ENCODE assay signal across 18 cellular contexts in the genomic region with DNA sequence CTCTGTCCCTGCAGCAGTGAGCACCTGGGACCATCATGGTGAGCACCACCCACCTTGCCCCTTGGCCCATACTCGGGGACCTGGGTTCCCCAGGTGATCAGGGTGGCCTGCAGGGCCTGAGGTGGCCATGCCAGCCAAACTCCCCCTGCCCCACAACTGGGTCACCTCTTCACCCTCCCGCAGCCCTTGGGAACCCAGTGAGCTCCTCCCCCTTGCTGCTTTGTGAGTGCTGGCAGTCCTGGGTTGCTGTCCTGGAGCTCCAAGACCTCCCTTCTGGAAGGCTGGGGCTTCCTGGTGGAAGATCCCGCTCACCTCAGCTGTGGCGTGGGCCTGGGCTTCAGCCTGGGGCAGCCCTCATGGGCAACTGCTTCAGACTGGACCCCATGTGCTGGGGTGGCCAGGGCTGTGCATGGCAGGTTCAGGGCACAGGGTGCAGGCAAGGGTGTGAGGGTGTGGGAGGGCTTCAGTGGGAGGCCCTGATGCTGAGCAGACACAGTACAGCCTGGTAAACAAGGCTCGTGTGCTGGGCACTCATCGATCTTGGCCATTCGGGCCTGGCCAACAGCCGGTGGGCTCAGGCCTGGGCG. TPM values are rescaled to one million over a fixed set of nuclear protein-coding genes. Genes with fewer than 3 reads are reported as not detected.
DNase-seq lines count a peak whose midpoint lies in the region; ATAC-seq and TF ChIP-seq lines count a peak whose summit lies in the region.
"Had no signal": no experiment of that assay in that cellular context is flagged by ENCODE, and none has a peak within 500 bp of the region (broad histone marks: within the 10 kb centered on the region; RNA-seq: fewer than 3 reads in every experiment).

No MANE protein-coding gene starts in this region.

- H3K14ac ChIP-seq in IMR-90 (replicated peaks; ENCODE audit: low read depth, low read length) (no peak overlapping the region), mesenchymal stem cell (ENCODE audit: low read length in 2 of 2) (no peak overlapping the region)

- dilution Hi-C loops in IMR-90 (cut with HindIII; ENCODE audit: low sequenced_read_pairs, unreplicated experiment): no loop called here

- CTCF ChIA-PET in IMR-90 (lab: Yijun Ruan, JAX): no interaction called here

- H3K9me2 ChIP-seq in GM23338 (ENCODE audit: insufficient read depth): no peaks in the 10 kb centered on the region

- H2BK5ac ChIP-seq in IMR-90 (ENCODE audit: low read depth, low read length, poor library complexity, severe bottlenecking): no peak overlapping the region
- no peak overlapping the region for H2BK5ac ChIP-seq in mesenchymal stem cell (ENCODE audit: low read depth, low read length, poor library complexity, severe bottlenecking)

- no peak for TF ChIP-seq RAD21 in IMR-90 (IDR thresholded peaks at IDR 0.05; ENCODE audit: low read length)

- H4K91ac ChIP-seq in IMR-90 (ENCODE audit: insufficient read depth, low read depth, low read length) (no peak overlapping the region), mesenchymal stem cell (ENCODE audit: low read length) (peak overlapping the region; percentile 29)

- H2BK15ac ChIP-seq in IMR-90 (ENCODE audit: low read depth, low read length): no peak overlapping the region
- H2BK15ac ChIP-seq in mesenchymal stem cell (ENCODE audit: low read depth, poor library complexity, severe bottlenecking): no peak overlapping the region

- H2BK120ac ChIP-seq in IMR-90 (ENCODE audit: low read depth, low read length) (no peak overlapping the region), mesenchymal stem cell (ENCODE audit: low read depth, low read length) (no peak overlapping the region)

- H2BK12ac ChIP-seq in mesenchymal stem cell (ENCODE audit: low read length in 2 of 2): no peak overlapping the region

- no peaks in the 10 kb centered on the region for H3K36me3 Mint-ChIP-seq in GM23338 (ENCODE audit: low read depth)
- H3K36me3 Mint-ChIP-seq: CD14-positive monocyte had no signal

- DNase-seq in H7: peak; percentile 58
- no peak for DNase-seq in IMR-90
- DNase-seq in mesenchymal stem cell: no peak
- DNase-seq in left colon: no peak
- DNase-seq in GM23338 (ENCODE audit: low spot score): no peak
- DNase-seq: ACHN; BE2C; CD4-positive, alpha-beta memory T cell; DMS153; DMS79; GDM1; GOT3; HFFc6; Karpas-422; KBM-7 had no signal

- no peak overlapping the region for H3K4me3 Mint-ChIP-seq in GM23338
- H3K4me3 Mint-ChIP-seq: CD14-positive monocyte; CD4-positive, alpha-beta memory T cell; HFFc6 had no signal

- no peak overlapping the region for H3K56ac ChIP-seq in IMR-90 (ENCODE audit: extremely low read depth, insufficient read depth, low read length)

- H3K27ac ChIP-seq in IMR-90 (ENCODE audit: insufficient read depth, low read length): no peak overlapping the region
- H3K27ac ChIP-seq in mesenchymal stem cell (ENCODE audit: low read length, poor library complexity, severe bottlenecking): no peak overlapping the region
- no peak overlapping the region for H3K27ac ChIP-seq in GM23338 (ENCODE audit: low read depth)

- no peak overlapping the region for H3K9ac ChIP-seq in IMR-90 (ENCODE audit: low read depth, low read length)
- H3K9ac ChIP-seq in mesenchymal stem cell (ENCODE audit: low read length): no peak overlapping the region

- intact Hi-C loops in IMR-90 (cut with micrococcal nuclease) (no loop called here), left colon (cut with DNase I, micrococcal nuclease) (no loop called here)

- no peak overlapping the region for H4K8ac ChIP-seq in IMR-90 (ENCODE audit: low read depth in 2 of 2, low read length in 2 of 2)
- H4K8ac ChIP-seq in mesenchymal stem cell (ENCODE audit: low read length): no peak overlapping the region

- H2AFZ ChIP-seq in IMR-90 (replicated peaks; ENCODE audit: low read length, poor library complexity) (no peak overlapping the region), mesenchymal stem cell (ENCODE audit: low read depth, low read length) (no peak overlapping the region), GM23338 (no peak overlapping the region)

- peaks cover 10% of the 10 kb centered on the region for H3K27me3 Mint-ChIP-seq in GM23338 (ENCODE audit: insufficient read depth, low read depth, poor library complexity)

- no peaks in the 10 kb centered on the region for H3F3A ChIP-seq in GM23338 (replicated peaks; ENCODE audit: low read depth)

- H3K4me1 ChIP-seq in IMR-90 (ENCODE audit: control insufficient read depth, insufficient read depth, low read length) (peaks cover 8% of the 10 kb centered on the region), mesenchymal stem cell (ENCODE audit: control insufficient read depth, insufficient read depth, low read depth, low read length) (peaks cover 27% of the 10 kb centered on the region), GM23338 (ENCODE audit: insufficient read depth) (peaks cover 8% of the 10 kb centered on the region)

- no TSS peak for BruUV-seq in IMR-90 (replicated peaks; lab: Mats Ljungman, UMichigan)

- H3K4me2 ChIP-seq in IMR-90 (ENCODE audit: low read depth, low read length) (no peak overlapping the region), mesenchymal stem cell (ENCODE audit: low read length, poor library complexity, severe bottlenecking) (no peak overlapping the region), GM23338 (no peak overlapping the region)

- H3K4ac ChIP-seq in IMR-90 (ENCODE audit: low read depth, low read length) (no peak overlapping the region), mesenchymal stem cell (ENCODE audit: low read depth in 1 of 2, low read length in 2 of 2) (no peak overlapping the region)

- POLR2A ChIA-PET in IMR-90 (lab: Charles Lee; ENCODE audit: unreplicated experiment): no interaction called here

- H3K4me3 ChIP-seq in H7 (ENCODE audit: insufficient read depth, low read depth, low read length): no peak overlapping the region
- H3K4me3 ChIP-seq in IMR-90 (ENCODE audit: insufficient read depth, low read depth, low read length): no peak overlapping the region
- no peak overlapping the region for H3K4me3 ChIP-seq in mesenchymal stem cell (ENCODE audit: insufficient read depth in 1 of 2, low read depth in 1 of 2, low read length in 2 of 2)
- no peak overlapping the region for H3K4me3 ChIP-seq in GM23338
- H3K4me3 ChIP-seq: HAP-1 had no signal

- no peak overlapping the region for H2AK5ac ChIP-seq in IMR-90 (ENCODE audit: low read depth, low read length)
- H2AK5ac ChIP-seq in mesenchymal stem cell (ENCODE audit: low read length, severe bottlenecking): no peak overlapping the region

- in situ Hi-C loops in IMR-90 (cut with MboI; ENCODE audit: low sequenced_read_pairs): no loop called here

- no peaks in the 10 kb centered on the region for H3K79me2 ChIP-seq in GM23338 (replicated peaks; ENCODE audit: insufficient read depth)

- ATAC-seq in IMR-90 (ENCODE audit: low read depth): no peak
- ATAC-seq in HG03354 (IDR thresholded peaks at IDR 0.05; ENCODE audit: poor library complexity, severe bottlenecking, unreplicated experiment): no peak
- ATAC-seq in left colon: no peak
- ATAC-seq in GM23338: no peak

- H2BK20ac ChIP-seq in IMR-90 (ENCODE audit: low read depth, low read length): no peak overlapping the region

- peaks cover 14% of the 10 kb centered on the region for H3K4me1 Mint-ChIP-seq in GM23338

- H3K23ac ChIP-seq in IMR-90 (ENCODE audit: low read depth, low read length) (no peak overlapping the region), mesenchymal stem cell (ENCODE audit: low read length in 2 of 2) (no peak overlapping the region)

- H3K36me3 ChIP-seq in H7 (replicated peaks; ENCODE audit: control insufficient read depth, insufficient read depth, low read length) (no peaks in the 10 kb centered on the region), IMR-90 (ENCODE audit: control insufficient read depth, insufficient read depth, low read length) (no peaks in the 10 kb centered on the region), mesenchymal stem cell (ENCODE audit: control insufficient read depth in 1 of 2, insufficient read depth in 2 of 2, low read depth in 1 of 2, low read length in 2 of 2) (peaks cover 0 to 3% of the 10 kb centered on the region in 2 experiments), GM23338 (ENCODE audit: insufficient read depth) (no peaks in the 10 kb centered on the region)
- H3K36me3 ChIP-seq: BE2C, HAP-1 had no signal

- H3K27ac Mint-ChIP-seq in GM23338: no peak overlapping the region
- H3K27ac Mint-ChIP-seq: HFFc6 had no signal

- WGBS in IMR-90 (ENCODE audit: extremely low coverage in 2 of 2, insufficient read length in 1 of 2), 2 experiments: 90% methylated on average over 2 of the region's 9 CpGs; no CpG with 5 or more reads in 1 of the 2 experiments
- WGBS in mesenchymal stem cell: 82% methylated on average over 9 of the region's 9 CpGs

- H3K18ac ChIP-seq in IMR-90 (ENCODE audit: low read depth, low read length) (no peak overlapping the region), mesenchymal stem cell (ENCODE audit: low read depth in 1 of 2, low read length in 2 of 2) (no peak overlapping the region)

- H4K20me1 ChIP-seq in IMR-90 (ENCODE audit: insufficient read depth, low read length) (no peaks in the 10 kb centered on the region), GM23338 (replicated peaks; ENCODE audit: insufficient read depth) (no peaks in the 10 kb centered on the region)

- H3K27me3 ChIP-seq in H7 (ENCODE audit: control insufficient read depth, insufficient read depth, low read length) (no peaks in the 10 kb centered on the region), IMR-90 (ENCODE audit: control insufficient read depth, insufficient read depth, low read length) (no peaks in the 10 kb centered on the region; the same call in 1 of the 2 replicates), mesenchymal stem cell (ENCODE audit: control insufficient read depth in 1 of 2, insufficient read depth in 1 of 2, low read length in 2 of 2) (peaks cover 0 to 23% of the 10 kb centered on the region in 2 experiments), GM23338 (ENCODE audit: insufficient read depth) (no peaks in the 10 kb centered on the region)
- H3K27me3 ChIP-seq: BE2C had no signal

- no peak overlapping the region for H4K5ac ChIP-seq in IMR-90 (ENCODE audit: low read depth, low read length)

- H3K9me3 ChIP-seq in IMR-90 (ENCODE audit: control insufficient read depth, insufficient read depth, low read length) (no peaks in the 10 kb centered on the region), mesenchymal stem cell (ENCODE audit: control insufficient read depth, low read length) (no peaks in the 10 kb centered on the region)
- H3K9me3 ChIP-seq: BE2C, HAP-1 had no signal

- TF ChIP-seq CTCF in IMR-90 (conservative IDR thresholded peaks at IDR 0.05; ENCODE audit: low read depth, low read length) (no peak), GM23338 (conservative IDR thresholded peaks at IDR 0.05; ENCODE audit: low read depth in 2 of 2) (no peak)

- TF ChIP-seq POLR2A in IMR-90 (IDR thresholded peaks at IDR 0.05; ENCODE audit: low read depth, low read length): no peak

- H2AK9ac ChIP-seq in IMR-90 (replicated peaks; ENCODE audit: low read depth, low read length, poor library complexity): peak overlapping the region; percentile 13

- H3K9me1 ChIP-seq in IMR-90 (ENCODE audit: insufficient read depth, low read length): peaks cover 8% of the 10 kb centered on the region; the same call in 1 of the 2 replicates

- no peaks in the 10 kb centered on the region for H3K9me3 Mint-ChIP-seq in GM23338
- H3K9me3 Mint-ChIP-seq: CD14-positive monocyte; CD4-positive, alpha-beta memory T cell; HFFc6 had no signal

- H3K79me1 ChIP-seq in IMR-90 (ENCODE audit: low read depth in 1 of 2, low read length in 2 of 2): peaks cover 0 to 20% of the 10 kb centered on the region in 2 experiments; a peak in 3 of 4 replicates
- peaks cover 11% of the 10 kb centered on the region for H3K79me1 ChIP-seq in mesenchymal stem cell (replicated peaks; ENCODE audit: low read length, poor library complexity, severe bottlenecking)

RNA-seq across cellular contexts. Expression of a gene that starts 57.6 kb away (rescaled TPM):
- 28.3 and 30.4 TPM in 2 replicates for total RNA-seq in H7 (2014; rRNA removed; shearing (Covaris generic))
- total RNA-seq in IMR-90 (2012; rRNA removed) (0.18 and 0.28 TPM in 2 replicates), left colon (1 to 10 TPM; 4.0 to 6.5 TPM)
- polyA plus RNA-seq in IMR-90 (2012; rRNA removed) (0.94 and 1.2 TPM in 2 replicates), GM23338 (2016; fragmentation: Nextera tagmentation; extraction: Ambion mirVana) (10.6 and 12.9 TPM in 2 replicates)
- 0.74 and 1.8 TPM in 2 replicates for polyA plus RNA-seq in IMR-90 (2012; cell fraction: cytosol; rRNA removed)
- 0.83 and 1.5 TPM in 2 replicates for polyA plus RNA-seq in IMR-90 (2012; cell fraction: nucleus; rRNA removed; ENCODE audit: low replicate concordance)
- polyA plus RNA-seq in mesenchymal stem cell (2013, experiment 1 of 2): 0.79 TPM
- polyA plus RNA-seq in mesenchymal stem cell (2013, experiment 2 of 2): 0.93 TPM
- 33.4 and 38.4 TPM in 2 replicates for total RNA-seq in GM23338 (2014; rRNA removed; shearing (Covaris generic))
- polyA plus RNA-seq: CD14-positive monocyte had no signal

RNA-seq across cellular contexts. Expression of a gene that starts 59.7 kb away (rescaled TPM):
- not detected in 2 replicates for total RNA-seq in H7 (2014; rRNA removed; shearing (Covaris generic))
- total RNA-seq in IMR-90 (2012; rRNA removed): not detected in 2 replicates
- 0.10 and 0.32 TPM in 2 replicates for polyA plus RNA-seq in IMR-90 (2012; rRNA removed)
- 0.09 TPM in 1 of 2 replicates, not detected in the other for polyA plus RNA-seq in IMR-90 (2012; cell fraction: cytosol; rRNA removed)
- 1.7 and 4.3 TPM in 2 replicates for polyA plus RNA-seq in IMR-90 (2012; cell fraction: nucleus; rRNA removed; ENCODE audit: low replicate concordance)
- not detected for polyA plus RNA-seq in mesenchymal stem cell (2013, experiment 1 of 2)
- not detected for polyA plus RNA-seq in mesenchymal stem cell (2013, experiment 2 of 2)
- total RNA-seq in left colon: 1 to 10 TPM in 1 of 2 donors, under 1 TPM in 1; 0.58 to 1.5 TPM
- not detected in 2 replicates for total RNA-seq in GM23338 (2014; rRNA removed; shearing (Covaris generic))
- not detected in 2 replicates for polyA plus RNA-seq in GM23338 (2016; fragmentation: Nextera tagmentation; extraction: Ambion mirVana)
- total RNA-seq: CD4-positive, alpha-beta memory T cell had no signal
- polyA plus RNA-seq: CD14-positive monocyte; CD4-positive, alpha-beta memory T cell had no signal
